8 cellular contexts compared by ENCODE assay signal in genomic region chr5:180811623-180812119, GRCh38. TPM values are rescaled to one million over a fixed set of nuclear protein-coding genes. Genes with fewer than 3 reads are reported as not detected.
DNase-seq lines count a peak whose midpoint lies in the region; ATAC-seq, FAIRE-seq and TF ChIP-seq lines count a peak whose summit lies in the region.

No MANE protein-coding gene starts in this region.

- H3K4me1 Mint-ChIP-seq in activated CD8-positive, alpha-beta T cell treated with anti-CD3 and anti-CD28 coated beads for 36 hours (ENCODE audit: low read depth) = peaks cover 56% of the 10 kb centered on the region

- TF ChIP-seq CTCF in activated CD8-positive, alpha-beta T cell treated with anti-CD3 and anti-CD28 coated beads for 36 hours (IDR thresholded peaks at IDR 0.05) = no peak
- TF ChIP-seq CTCF in kidney (IDR thresholded peaks at IDR 0.05; ENCODE audit: borderline replicate concordance, extremely low read depth, insufficient read depth) = no peak
- no peak for TF ChIP-seq CTCF in suprapubic skin (IDR thresholded peaks at IDR 0.05)

- H3K27ac Mint-ChIP-seq in activated CD8-positive, alpha-beta T cell treated with anti-CD3 and anti-CD28 coated beads for 36 hours = peak overlapping the region; percentile 94

- TF ChIP-seq POLR2A in suprapubic skin (IDR thresholded peaks at IDR 0.05) = no peak
- TF ChIP-seq POLR2A in GM12892 (IDR thresholded peaks at IDR 0.05; ENCODE audit: low read depth, low read length) = no peak

- H3K4me1 ChIP-seq in kidney (ENCODE audit: control insufficient read depth in 1 of 2, insufficient read depth in 1 of 2, low read depth in 1 of 2, low read length in 2 of 2) = peaks cover 26 to 40% of the 10 kb centered on the region in 2 donors
- H3K4me1 ChIP-seq in suprapubic skin = peaks cover 52% of the 10 kb centered on the region

- peaks cover 22% of the 10 kb centered on the region for H3K36me3 Mint-ChIP-seq in activated CD8-positive, alpha-beta T cell treated with anti-CD3 and anti-CD28 coated beads for 36 hours (ENCODE audit: low read depth)

- H3K27me3 ChIP-seq in suprapubic skin = no peaks in the 10 kb centered on the region

- DNase-seq in NCI-H2196 (lab: John Stamatoyannopoulos, UW; ENCODE audit: unreplicated experiment) (peak; percentile 13), NCI-H2196 treated with DMSO at 0.1 percent for 48 hours (lab: John Stamatoyannopoulos, UW; ENCODE audit: unreplicated experiment) (no peak), kidney (no peak), suprapubic skin (ENCODE audit: low spot score in 2 of 2) (peak in 1 of 2 donors; percentile 61), GM12892 (ENCODE audit: insufficient read length) (no peak), medulla oblongata (ENCODE audit: extremely low spot score) (no peak), NCI-H2171 treated with DMSO at 0.1 percent for 48 hours (lab: John Stamatoyannopoulos, UW) (no peak)
- no peak for DNase-seq in activated CD8-positive, alpha-beta T cell treated with anti-CD3 and anti-CD28 coated beads for 36 hours

- no peak for FAIRE-seq in kidney (lab: Jason Lieb, UNC)
- FAIRE-seq in GM12892 (lab: Jason Lieb, UNC) = no peak

- WGBS in suprapubic skin = 44% methylated on average over 10 of the region's 10 CpGs

- H3K4me3 Mint-ChIP-seq in activated CD8-positive, alpha-beta T cell treated with anti-CD3 and anti-CD28 coated beads for 36 hours = peak overlapping the region; percentile 88

- peak overlapping the region in 1 of 2 donors; percentile 80 for H3K4me3 ChIP-seq in kidney (ENCODE audit: low read length in 2 of 2)
- peak overlapping the region; percentile 58 for H3K4me3 ChIP-seq in suprapubic skin

- ATAC-seq in activated CD8-positive, alpha-beta T cell treated with anti-CD3 and anti-CD28 coated beads for 36 hours = no peak

- intact Hi-C loops in activated CD8-positive, alpha-beta T cell treated with anti-CD3 and anti-CD28 coated beads for 36 hours (cut with micrococcal nuclease) = loop anchor here (5.0 kb wide), 1 partner anchor 51 kb away; the partner anchor contains the start of gene ZFP62
- intact Hi-C loops in kidney (cut with DNase I) = no loop called here

- H3K9ac ChIP-seq in kidney (ENCODE audit: low read length in 2 of 2) = peak overlapping the region; percentile 85 to 87

- TF ChIP-seq EP300 in suprapubic skin (IDR thresholded peaks at IDR 0.05) = no peak

- CTCF ChIA-PET in activated CD8-positive, alpha-beta T cell treated with anti-CD3 and anti-CD28 coated beads for 36 hours (lab: Charles Lee) = interaction anchor here (1.3 to 3.8 kb wide), 2 partner anchors 12 to 19 kb away, joined by 3 to 32 read pairs; no protein-coding TSS in a partner anchor

- H3K27ac ChIP-seq in kidney (ENCODE audit: low read depth in 2 of 2, low read length in 2 of 2) = peak overlapping the region; percentile 99 to 100
- peak overlapping the region; percentile 97 for H3K27ac ChIP-seq in suprapubic skin

- H3K36me3 ChIP-seq in kidney (ENCODE audit: control insufficient read depth in 1 of 2, insufficient read depth in 2 of 2, low read length in 2 of 2) = no peaks in the 10 kb centered on the region
- peaks cover under 1% of the 10 kb centered on the region for H3K36me3 ChIP-seq in suprapubic skin

- H3K9me3 ChIP-seq in kidney (ENCODE audit: control insufficient read depth in 1 of 2, low read length in 2 of 2) (no peaks in the 10 kb centered on the region), suprapubic skin (no peaks in the 10 kb centered on the region)

- H3K9me3 Mint-ChIP-seq in activated CD8-positive, alpha-beta T cell treated with anti-CD3 and anti-CD28 coated beads for 36 hours = no peaks in the 10 kb centered on the region

- POLR2A ChIA-PET in activated CD8-positive, alpha-beta T cell treated with anti-CD3 and anti-CD28 coated beads for 36 hours (lab: Charles Lee) = interaction anchor here (1.2 to 10.0 kb wide), 2 partner anchors 20 to 431 kb away, joined by 3 to 87 read pairs; no protein-coding TSS in a partner anchor

- H3K27me3 Mint-ChIP-seq in activated CD8-positive, alpha-beta T cell treated with anti-CD3 and anti-CD28 coated beads for 36 hours = no peaks in the 10 kb centered on the region

RNA-seq across cellular contexts. Expression of gene MGAT1, which starts 9.1 kb away (rescaled TPM):
- 100 to 1,000 TPM; 161 to 171 TPM for total RNA-seq in activated CD8-positive, alpha-beta T cell treated with anti-CD3 and anti-CD28 coated beads for 36 hours
- 132 TPM for total RNA-seq in kidney
- polyA plus RNA-seq in kidney (ENCODE audit: insufficient read depth, low read depth, low replicate concordance) = 73.3 TPM
- 100 to 1,000 TPM; 122 to 137 (median 125) TPM for total RNA-seq in suprapubic skin
- 40.5 TPM for polyA plus RNA-seq in GM12892 (2012; ENCODE audit: missing spikeins)

RNA-seq across cellular contexts. Expression of gene ZFP62, which starts 49.4 kb away (rescaled TPM):
- total RNA-seq in activated CD8-positive, alpha-beta T cell treated with anti-CD3 and anti-CD28 coated beads for 36 hours = 10 to 100 TPM; 22.2 to 22.6 TPM
- total RNA-seq in kidney (30.7 TPM), suprapubic skin (10 to 100 TPM; 35.5 to 41.1 (median 39.1) TPM)
- polyA plus RNA-seq in kidney (ENCODE audit: insufficient read depth, low read depth, low replicate concordance) = 16.2 TPM
- 19.4 TPM for polyA plus RNA-seq in GM12892 (2012; ENCODE audit: missing spikeins)
